19 cellular contexts compared by ENCODE assay signal in the genomic region with DNA sequence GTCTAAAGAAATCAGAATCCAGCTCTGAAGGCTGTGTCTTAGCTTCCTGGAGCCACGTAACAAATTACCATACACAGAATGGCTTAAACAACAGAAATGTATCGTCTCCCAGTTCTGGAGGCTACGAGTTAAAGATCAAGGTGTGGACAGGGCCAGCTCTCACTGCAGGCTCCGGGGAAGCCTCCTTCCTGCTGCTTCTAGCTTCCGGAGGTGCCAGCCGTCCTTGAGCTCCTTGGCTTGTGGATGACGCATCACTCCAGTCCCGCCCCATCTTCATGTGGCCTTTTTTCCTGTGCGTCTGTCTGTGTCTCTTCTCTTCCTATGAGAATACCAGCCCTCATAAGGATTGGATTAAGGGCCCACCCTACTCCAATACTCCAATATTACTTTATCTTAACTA.
DNase-seq lines count a peak whose midpoint lies in the region; ATAC-seq and TF ChIP-seq lines count a peak whose summit lies in the region.
"Had no signal": no experiment of that assay in that cellular context is flagged by ENCODE, and none has a peak within 500 bp of the region (broad histone marks: within the 10 kb centered on the region; RNA-seq: fewer than 3 reads in every experiment).

No MANE protein-coding gene starts in this region.

- peak; percentile 88 for ATAC-seq in foreskin keratinocyte
- no peak for ATAC-seq in GM19395 (IDR thresholded peaks at IDR 0.05; ENCODE audit: unreplicated experiment)
- ATAC-seq in GM18519 (IDR thresholded peaks at IDR 0.05; ENCODE audit: low FRiP score, unreplicated experiment): no peak
- no peak for ATAC-seq in omental fat pad (ENCODE audit: low FRiP score)
- ATAC-seq: CD8-positive, alpha-beta T cell had no signal

- DNase-seq in Daoy (ENCODE audit: low read depth): peak; percentile 87
- DNase-seq in HT1080 (ENCODE audit: low read depth): peak; percentile 61
- peak; percentile 63 to 87 (median 85) for DNase-seq in adrenal gland
- DNase-seq in foreskin keratinocyte: peak in 1 of 2 donors; percentile 4
- no peak for DNase-seq in omental fat pad (ENCODE audit: low spot score)
- no peak for DNase-seq in cerebellar nuclear complex (lab: John Stamatoyannopoulos, UW)
- DNase-seq: 8988T; CD8-positive, alpha-beta T cell; COR-L47; DMS 273 treated with DMSO at 0.1 percent for 48 hours; DMS53; DND-41; GDM1; GM23248; H7; KG1 had no signal

- H3K9me3 ChIP-seq in adrenal gland (replicated peaks in 1 of 3): no peaks in the 10 kb centered on the region

- TF ChIP-seq POLR2A in adrenal gland (IDR thresholded peaks at IDR 0.05): peak in 1 of 2 donors; percentile 42

- intact Hi-C loops in adrenal gland (cut with DNase I): no loop called here

- H3K4me3 ChIP-seq in adrenal gland: peak overlapping the region in 1 of 4 donors; percentile 3
- H3K4me3 ChIP-seq: BLaER1 treated with 17β-estradiol and CSF1 and Interleukin-3, amounts not matched to agents 10 nM and 100 nM; GM23248 had no signal

- no peak for TF ChIP-seq CTCF in adrenal gland (IDR thresholded peaks at IDR 0.05)
- TF ChIP-seq CTCF in foreskin keratinocyte (conservative IDR thresholded peaks at IDR 0.05): no peak
- TF ChIP-seq CTCF in omental fat pad (IDR thresholded peaks at IDR 0.05): no peak

- no peaks in the 10 kb centered on the region for H3K27me3 ChIP-seq in adrenal gland
- H3K27me3 ChIP-seq in foreskin keratinocyte: no peaks in the 10 kb centered on the region
- H3K27me3 ChIP-seq: BLaER1 treated with 17β-estradiol and CSF1 and Interleukin-3, amounts not matched to agents 10 nM and 100 nM had no signal

- peak overlapping the region in 2 of 5 donors; percentile 9 to 30 for H3K27ac ChIP-seq in adrenal gland
- H3K27ac ChIP-seq in foreskin keratinocyte: no peak overlapping the region
- H3K27ac ChIP-seq: BLaER1 treated with 17β-estradiol and CSF1 and Interleukin-3, amounts not matched to agents 10 nM and 100 nM; GM23248 had no signal

- H3K36me3 ChIP-seq in adrenal gland (replicated peaks in 1 of 2): no peaks in the 10 kb centered on the region
- H3K36me3 ChIP-seq: BLaER1 treated with 17β-estradiol and CSF1 and Interleukin-3, amounts not matched to agents 10 nM and 100 nM had no signal

- H3K4me1 ChIP-seq in adrenal gland (replicated peaks in 1 of 2) (no peaks in the 10 kb centered on the region), foreskin keratinocyte (no peaks in the 10 kb centered on the region)
- H3K4me1 ChIP-seq: BLaER1 treated with 17β-estradiol and CSF1 and Interleukin-3, amounts not matched to agents 10 nM and 100 nM had no signal

- WGBS in adrenal gland, 4 donors: 42 to 55% (median 51%) methylated on average over 9 of the region's 9 CpGs

Comparison
In these comparisons a context has a peak if more than half of its experiments do, and no peak if none do; other contexts are left out.
1. DNase-seq: peak in Daoy (single experiment), HT1080 (single experiment) and adrenal gland (7 of 7); none in omental fat pad (single experiment) and cerebellar nuclear complex (0 of 2).